27 cellular contexts compared by ENCODE assay signal in genomic region chr1:179958359-179958758, GRCh38.
"Had no signal": no experiment of that assay in that cellular context is flagged by ENCODE, and none has a peak within 500 bp of the region (broad histone marks: within the 10 kb centered on the region; RNA-seq: fewer than 3 reads in every experiment).

No MANE protein-coding gene starts in this region.

- H3K9ac ChIP-seq: neural progenitor cell had no signal

- H3K27ac ChIP-seq: adrenal gland, body of pancreas, neural progenitor cell, thoracic aorta, uterus, WERI-Rb-1 had no signal

- ATAC-seq: activated CD4-positive, CD25-positive, alpha-beta regulatory T cell treated with anti-CD3 and anti-CD28 coated beads, Interleukin-2, amount 50 U/mL, for 24 hours; body of pancreas; left cardiac atrium; natural killer cell; right cardiac atrium; stimulated activated naive CD8-positive, alpha-beta T cell treated with anti-CD3 and anti-CD28 coated beads, Interleukin-15, Interleukin-2, amounts not matched to agents 100 U/mL and 50 U/mL, for 24 hours had no signal

- H3K36me3 ChIP-seq: adrenal gland, neural progenitor cell, thoracic aorta, uterus had no signal

- H3K4me3 ChIP-seq: adrenal gland, body of pancreas, neural progenitor cell, thoracic aorta, uterus had no signal

- H3K4me2 ChIP-seq: neural progenitor cell had no signal

- H3K9me3 ChIP-seq: adrenal gland, body of pancreas, thoracic aorta, uterus had no signal

- DNase-seq: activated CD4-positive, alpha-beta memory T cell treated with anti-CD3 and anti-CD28 coated beads for 36 hours; activated CD4-positive, alpha-beta T cell treated with anti-CD3 and anti-CD28 coated beads for 48 hours; activated CD8-positive, alpha-beta memory T cell treated with anti-CD3 and anti-CD28 coated beads, Interleukin-2, amount 50 U/mL, for 4 hours; activated effector memory CD4-positive, alpha-beta T cell treated with anti-CD3 and anti-CD28 coated beads, Interleukin-2, amount 50 U/mL, for 16 hours; activated naive CD4-positive, alpha-beta T cell treated with anti-CD3 and anti-CD28 coated beads for 36 hours; activated naive CD8-positive, alpha-beta T cell treated with anti-CD3 and anti-CD28 coated beads for 36 hours; activated T-cell treated with anti-CD3 and anti-CD28 coated beads, Interleukin-2, amount 50 U/mL, for 1 hour; adrenal gland; aorta; body of pancreas; effector memory CD4-positive, alpha-beta T cell; glutamatergic neuron; hippocampal formation; left cardiac atrium; midbrain; natural killer cell; occipital lobe; right cardiac atrium; stimulated activated CD4-positive, alpha-beta T cell treated with anti-CD3 and anti-CD28 coated beads, Interleukin-4, amount 100 ng/mL, for 1 hour; stimulated activated naive CD8-positive, alpha-beta T cell treated with anti-CD3 and anti-CD28 coated beads, Interleukin-15, Interleukin-2, amounts not matched to agents 100 U/mL and 50 U/mL, for 24 hours; T-helper 9 cell; trophoblast cell; uterus; WERI-Rb-1 had no signal

- H3K4me1 ChIP-seq: uterus had no signal

- H3K27me3 ChIP-seq: adrenal gland, body of pancreas, neural progenitor cell, uterus had no signal

- H2AFZ ChIP-seq: neural progenitor cell had no signal
